ENCODE assay signal across 18 cellular contexts in genomic region chr9:96185518-96186156, GRCh38.
"Had no signal": no experiment of that assay in that cellular context is flagged by ENCODE, and none has a peak within 500 bp of the region (broad histone marks: within the 10 kb centered on the region; RNA-seq: fewer than 3 reads in every experiment).

No MANE protein-coding gene starts in this region.

- DNase-seq: activated CD4-positive, alpha-beta memory T cell treated with anti-CD3 and anti-CD28 coated beads, Interleukin-2, amount 10 ng/mL, durations not matched to agents 7 days and 5 days; activated gamma-delta T cell; activated naive CD8-positive, alpha-beta T cell treated with anti-CD3 and anti-CD28 coated beads, Interleukin-2, amount 10 ng/mL, durations not matched to agents 7 days and 5 days; activated T-cell treated with anti-CD3 and anti-CD28 coated beads, Interleukin-2, amount 50 U/mL, for 48 hours; brain microvascular endothelial cell; cortex of kidney; effector CD8-positive, alpha-beta T cell; esophagus squamous epithelium; kidney glomerular epithelial cell; midbrain; naive B cell; pancreas; retina; stimulated activated CD4-positive, alpha-beta T cell treated with anti-CD3 and anti-CD28 coated beads, Interleukin-2, amount 100 ng/mL, for 48 hours; T-helper 17 cell; WERI-Rb-1 had no signal

- H3K4me3 ChIP-seq: pancreas had no signal

- H3K4me1 ChIP-seq: pancreas had no signal

- H3K36me3 ChIP-seq: brain microvascular endothelial cell, esophagus squamous epithelium, pancreas, WERI-Rb-1 had no signal

- H3K27ac ChIP-seq: brain microvascular endothelial cell, pancreas, WERI-Rb-1 had no signal

- H3K27ac Mint-ChIP-seq: activated CD4-positive, alpha-beta memory T cell treated with anti-CD3 and anti-CD28 coated beads, Interleukin-2, amount 10 ng/mL, durations not matched to agents 7 days and 5 days; activated naive CD8-positive, alpha-beta T cell treated with anti-CD3 and anti-CD28 coated beads, Interleukin-2, amount 10 ng/mL, durations not matched to agents 7 days and 5 days; naive B cell; stimulated activated memory B cell treated with anti-CD40 and anti-IgM and Interleukin-4, amounts not matched to agents 10 μg/mL and 1 μg/mL and 100 μg/mL, for 72 hours; T-helper 17 cell had no signal

- H3K4me1 Mint-ChIP-seq: activated CD4-positive, alpha-beta memory T cell treated with anti-CD3 and anti-CD28 coated beads, Interleukin-2, amount 10 ng/mL, durations not matched to agents 7 days and 5 days; central memory CD8-positive, alpha-beta T cell; naive B cell; stimulated activated memory B cell treated with anti-CD40 and anti-IgM and Interleukin-4, amounts not matched to agents 10 μg/mL and 1 μg/mL and 100 μg/mL, for 72 hours; T-helper 17 cell had no signal

- H3K9me3 ChIP-seq: pancreas had no signal

- ATAC-seq: stimulated activated memory B cell treated with anti-CD40 and anti-IgM and Interleukin-4, amounts not matched to agents 10 μg/mL and 1 μg/mL and 100 μg/mL, for 72 hours; T-helper 17 cell had no signal

- H3K4me3 Mint-ChIP-seq: activated CD4-positive, alpha-beta memory T cell treated with anti-CD3 and anti-CD28 coated beads, Interleukin-2, amount 10 ng/mL, durations not matched to agents 7 days and 5 days; activated naive CD8-positive, alpha-beta T cell treated with anti-CD3 and anti-CD28 coated beads, Interleukin-2, amount 10 ng/mL, durations not matched to agents 7 days and 5 days; central memory CD8-positive, alpha-beta T cell; stimulated activated memory B cell treated with anti-CD40 and anti-IgM and Interleukin-4, amounts not matched to agents 10 μg/mL and 1 μg/mL and 100 μg/mL, for 72 hours; T-helper 17 cell had no signal

- H3K27me3 ChIP-seq: pancreas had no signal
